ENCODE assay signal across 16 cellular contexts in the genomic region with DNA sequence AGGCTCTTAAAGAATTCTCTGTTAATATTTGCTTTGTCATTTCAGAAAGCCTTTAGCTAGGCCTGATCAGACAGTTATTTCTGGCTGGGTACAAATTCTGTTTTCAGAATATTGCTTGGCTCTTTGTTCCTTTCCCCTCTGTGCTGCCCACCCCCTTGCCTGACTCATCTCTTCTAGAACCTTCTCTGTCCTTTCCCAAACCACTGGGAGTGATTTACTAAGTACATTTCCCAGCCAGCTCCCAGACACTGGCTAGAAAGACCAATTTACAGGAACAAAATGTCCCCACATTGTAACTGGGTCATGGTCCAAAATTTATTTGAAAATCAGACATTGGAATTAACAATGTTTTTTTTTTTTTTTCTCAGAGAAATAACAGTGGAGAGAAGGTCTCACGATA.
DNase-seq lines count a peak whose midpoint lies in the region; ATAC-seq and TF ChIP-seq lines count a peak whose summit lies in the region.
"Had no signal": no experiment of that assay in that cellular context is flagged by ENCODE, and none has a peak within 500 bp of the region (broad histone marks: within the 10 kb centered on the region; RNA-seq: fewer than 3 reads in every experiment).

No MANE protein-coding gene starts in this region.

- H3K4me3 ChIP-seq in astrocyte of the spinal cord (ENCODE audit: low read depth, low read length) (no peak overlapping the region), right atrium auricular region (no peak overlapping the region), sigmoid colon (no peak overlapping the region), MM.1S (ENCODE audit: low read length) (no peak overlapping the region), smooth muscle cell (no peak overlapping the region)

- H3K9ac ChIP-seq in MM.1S (ENCODE audit: low read length) = no peak overlapping the region
- H3K9ac ChIP-seq in smooth muscle cell (ENCODE audit: low read depth) = no peak overlapping the region

- WGBS in sigmoid colon, 2 donors = 81 to 87% methylated on average over 1 of the region's 1 CpG
- 93% methylated on average over 1 of the region's 1 CpG for WGBS in smooth muscle cell (ENCODE audit: low lambda C conversion rate)

- H3F3A ChIP-seq in MM.1S (ENCODE audit: insufficient read depth, low read length) (no peaks in the 10 kb centered on the region), smooth muscle cell (ENCODE audit: low read depth) (no peaks in the 10 kb centered on the region)

- no peaks in the 10 kb centered on the region for H4K20me1 ChIP-seq in MM.1S (ENCODE audit: insufficient read depth, low read length)
- H4K20me1 ChIP-seq in smooth muscle cell (ENCODE audit: low read depth) = no peaks in the 10 kb centered on the region

- H3K4me2 ChIP-seq in MM.1S (ENCODE audit: low read depth, low read length) (no peak overlapping the region), smooth muscle cell (no peak overlapping the region)

- peak; percentile 22 for DNase-seq in A172 (ENCODE audit: low spot score)
- peak; percentile 72 for DNase-seq in astrocyte of the spinal cord (ENCODE audit: low read depth, low spot score)
- no peak for DNase-seq in right atrium auricular region (ENCODE audit: low spot score)
- DNase-seq in sigmoid colon = no peak
- no peak for DNase-seq in MM.1S
- DNase-seq in NCI-H524 (lab: John Stamatoyannopoulos, UW) = no peak
- no peak for DNase-seq in smooth muscle cell (lab: John Stamatoyannopoulos, UW; ENCODE audit: unreplicated experiment)
- DNase-seq: ACHN; activated naive CD4-positive, alpha-beta T cell treated with anti-CD3 and anti-CD28 coated beads, Interleukin-2, amount 50 U/mL, for 16 hours; COR-L47; GF-D8; NCI-H345; OCI-M1; SW 1271 had no signal

- H3K4me1 ChIP-seq in right atrium auricular region (peaks cover 0 to 32% of the 10 kb centered on the region in 2 donors), sigmoid colon (peaks cover 0 to 24% (median 15%) of the 10 kb centered on the region in 4 donors), MM.1S (ENCODE audit: low read length) (no peaks in the 10 kb centered on the region), smooth muscle cell (ENCODE audit: low read depth) (no peaks in the 10 kb centered on the region)

- ATAC-seq in GM21619 (IDR thresholded peaks at IDR 0.05; ENCODE audit: unreplicated experiment) = no peak
- ATAC-seq: WTC11 had no signal

- no peaks in the 10 kb centered on the region for H3K79me2 ChIP-seq in MM.1S (ENCODE audit: low read length)
- no peaks in the 10 kb centered on the region for H3K79me2 ChIP-seq in smooth muscle cell (ENCODE audit: low read depth)

- TF ChIP-seq CTCF in astrocyte of the spinal cord (IDR thresholded peaks at IDR 0.05; ENCODE audit: low read depth, low read length) (no peak), right atrium auricular region (IDR thresholded peaks at IDR 0.05) (no peak), sigmoid colon (IDR thresholded peaks at IDR 0.05) (no peak), MM.1S (IDR thresholded peaks at IDR 0.05; ENCODE audit: low read length) (no peak), smooth muscle cell (IDR thresholded peaks at IDR 0.05; ENCODE audit: borderline replicate concordance, insufficient read depth, poor library complexity, severe bottlenecking) (no peak)

- no peak for TF ChIP-seq POLR2A in sigmoid colon (IDR thresholded peaks at IDR 0.05)

- no peaks in the 10 kb centered on the region for H3K36me3 ChIP-seq in right atrium auricular region
- no peaks in the 10 kb centered on the region for H3K36me3 ChIP-seq in sigmoid colon
- no peaks in the 10 kb centered on the region for H3K36me3 ChIP-seq in MM.1S (replicated peaks; ENCODE audit: insufficient read depth, low read length)
- no peaks in the 10 kb centered on the region for H3K36me3 ChIP-seq in smooth muscle cell (ENCODE audit: low read depth)

- H3K27me3 ChIP-seq in right atrium auricular region (no peaks in the 10 kb centered on the region), sigmoid colon (no peaks in the 10 kb centered on the region), MM.1S (replicated peaks; ENCODE audit: insufficient read depth, low read length) (no peaks in the 10 kb centered on the region), smooth muscle cell (ENCODE audit: low read depth) (no peaks in the 10 kb centered on the region)

- TF ChIP-seq EP300 in sigmoid colon (IDR thresholded peaks at IDR 0.05) = peak in 2 of 4 donors; percentile 56 to 74

- intact Hi-C loops in sigmoid colon (cut with DNase I) = no loop called here

- H3K27ac ChIP-seq in right atrium auricular region = peak overlapping the region; percentile 59 to 75
- H3K27ac ChIP-seq in sigmoid colon = peak overlapping the region; percentile 29 to 71 (median 62)
- no peak overlapping the region for H3K27ac ChIP-seq in MM.1S (ENCODE audit: low read length)
- H3K27ac ChIP-seq in smooth muscle cell (ENCODE audit: low read depth) = no peak overlapping the region

- no peak overlapping the region for H2AFZ ChIP-seq in MM.1S (ENCODE audit: low read length)
- no peak overlapping the region for H2AFZ ChIP-seq in smooth muscle cell (ENCODE audit: low read depth)

- no peaks in the 10 kb centered on the region for H3K9me3 ChIP-seq in right atrium auricular region
- H3K9me3 ChIP-seq in sigmoid colon = no peaks in the 10 kb centered on the region
- no peaks in the 10 kb centered on the region; the same call in 1 of the 2 replicates for H3K9me3 ChIP-seq in MM.1S (replicated peaks; ENCODE audit: insufficient read depth, low read length)
- H3K9me3 ChIP-seq in smooth muscle cell (replicated peaks; ENCODE audit: low read depth) = no peaks in the 10 kb centered on the region

- in situ Hi-C loops in astrocyte of the spinal cord (cut with HindIII; ENCODE audit: low sequenced_read_pairs) = no loop called here

- H3K9me2 ChIP-seq in MM.1S (replicated peaks; ENCODE audit: insufficient read depth, low read length) = no peaks in the 10 kb centered on the region

Comparison
In these comparisons a context has a peak if more than half of its experiments do, and no peak if none do; other contexts are left out.
1. DNase-seq: peak in A172 (single experiment) and astrocyte of the spinal cord (single experiment); none in right atrium auricular region (single experiment), sigmoid colon (single experiment), MM.1S (single experiment), NCI-H524 (0 of 2) and smooth muscle cell (single experiment).
2. H3K27ac ChIP-seq: peak in right atrium auricular region (2 of 2) and sigmoid colon (4 of 4); none in MM.1S (single experiment) and smooth muscle cell (single experiment).